Comparison of ENCODE assay signal across 8 cellular contexts in genomic region chr1:958823-959729, GRCh38.
DNase-seq lines count a peak whose midpoint lies in the region; ATAC-seq and TF ChIP-seq lines count a peak whose summit lies in the region.

Gene NOC2L, minus strand, starts transcription at chr1:959256. Its CDS starts 16 bp downstream, at chr1:959240.

- TF ChIP-seq CTCF in 22Rv1 (IDR thresholded peaks at IDR 0.05), result no peak

- peak within 1 kb of the TSS; percentile 86 for H3K27ac ChIP-seq in 22Rv1
- H3K27ac ChIP-seq in caudate nucleus (ENCODE audit: low read depth, low read length), result no peak within 1 kb of the TSS

- DNase-seq in NCI-H345 (lab: John Stamatoyannopoulos, UW), result peak; percentile 91
- DNase-seq in activated CD4-positive, CD25-positive, alpha-beta regulatory T cell (lab: John Stamatoyannopoulos, UW), result peak; percentile 91 to 98 (median 94)
- DNase-seq in caudate nucleus (lab: John Stamatoyannopoulos, UW), result peak in 60 of 61 donors; percentile 17 to 96 (median 87)
- DNase-seq in islet precursor cell, result peak; percentile 95
- peak; percentile 96 to 99 for DNase-seq in stimulated activated CD4-positive, alpha-beta T cell treated with anti-CD3 and anti-CD28 coated beads, Interleukin-15, amount 100 ng/mL, for 1 hour (ENCODE audit: low read depth in 1 of 2, low spot score in 1 of 2)

- ATAC-seq in GM18517 (IDR thresholded peaks at IDR 0.05; ENCODE audit: unreplicated experiment), result peak; percentile 57
- peak; percentile 52 for ATAC-seq in HG03095 (IDR thresholded peaks at IDR 0.05; ENCODE audit: unreplicated experiment)
